Comparison of ENCODE assay signal across 28 cellular contexts in genomic region chr3:163368168-163368567, GRCh38.
DNase-seq lines count a peak whose midpoint lies in the region; ATAC-seq and TF ChIP-seq lines count a peak whose summit lies in the region.
"Had no signal": no experiment of that assay in that cellular context is flagged by ENCODE, and none has a peak within 500 bp of the region (broad histone marks: within the 10 kb centered on the region; RNA-seq: fewer than 3 reads in every experiment).

No MANE protein-coding gene starts in this region.

- no peaks in the 10 kb centered on the region for H3K27me3 Mint-ChIP-seq in MCF 10A (ENCODE audit: insufficient read depth, unreplicated experiment)
- H3K27me3 Mint-ChIP-seq: activated CD4-positive, alpha-beta memory T cell treated with anti-CD3 and anti-CD28 coated beads, Interleukin-2, amount 10 ng/mL, durations not matched to agents 7 days and 5 days; CD4-positive, CD25-positive, alpha-beta regulatory T cell; naive thymus-derived CD4-positive, alpha-beta T cell had no signal

- CTCF ChIA-PET in MCF 10A (lab: Yijun Ruan, JAX) = no interaction called here

- DNase-seq in MCF 10A (ENCODE audit: unreplicated experiment) = peak; percentile 52
- no peak for DNase-seq in breast epithelium (ENCODE audit: low spot score in 2 of 2)
- peak; percentile 46 for DNase-seq in astrocyte of the spinal cord (ENCODE audit: low read depth, low spot score)
- DNase-seq in fibroblast of villous mesenchyme (ENCODE audit: low read depth) = peak; percentile 7
- no peak for DNase-seq in heart right ventricle
- DNase-seq in posterior cingulate gyrus = no peak
- no peak for DNase-seq in posterior vena cava (ENCODE audit: low spot score)
- no peak for DNase-seq in inferior parietal cortex (ENCODE audit: extremely low spot score)
- DNase-seq: activated CD4-positive, alpha-beta memory T cell treated with anti-CD3 and anti-CD28 coated beads, Interleukin-2, amount 10 ng/mL, durations not matched to agents 7 days and 5 days; activated CD8-positive, alpha-beta memory T cell treated with anti-CD3 and anti-CD28 coated beads, Interleukin-2, amount 50 U/mL, for 48 hours; activated naive CD4-positive, alpha-beta T cell treated with anti-CD3 and anti-CD28 coated beads, Interleukin-2, amount 50 U/mL, for 16 hours; amniotic stem cell; CD4-positive, CD25-positive, alpha-beta regulatory T cell; DND-41; foreskin melanocyte; GM23248; KBM-7; lower lobe of right lung; MG63; naive thymus-derived CD4-positive, alpha-beta T cell; NCI-H1105; NCI-H187; nucleus accumbens; stimulated activated CD4-positive, alpha-beta T cell treated with anti-CD3 and anti-CD28 coated beads, Interleukin-2, amount 100 ng/mL, for 24 hours; stimulated activated naive CD8-positive, alpha-beta T cell treated with anti-CD3 and anti-CD28 coated beads, Interleukin-15, Interleukin-2, amounts not matched to agents 100 U/mL and 50 U/mL, for 24 hours had no signal

- ATAC-seq in heart right ventricle = no peak
- ATAC-seq: lower lobe of right lung; naive thymus-derived CD4-positive, alpha-beta T cell; stimulated activated naive CD8-positive, alpha-beta T cell treated with anti-CD3 and anti-CD28 coated beads, Interleukin-15, Interleukin-2, amounts not matched to agents 100 U/mL and 50 U/mL, for 24 hours had no signal

- peaks cover 5% of the 10 kb centered on the region for H3K4me1 Mint-ChIP-seq in MCF 10A (ENCODE audit: insufficient read depth, unreplicated experiment)
- H3K4me1 Mint-ChIP-seq: activated CD4-positive, alpha-beta memory T cell treated with anti-CD3 and anti-CD28 coated beads, Interleukin-2, amount 10 ng/mL, durations not matched to agents 7 days and 5 days; CD4-positive, CD25-positive, alpha-beta regulatory T cell; naive thymus-derived CD4-positive, alpha-beta T cell had no signal

- POLR2A ChIA-PET in MCF 10A (lab: Yijun Ruan, JAX) = no interaction called here

- H3K36me3 ChIP-seq in breast epithelium = no peaks in the 10 kb centered on the region
- no peaks in the 10 kb centered on the region for H3K36me3 ChIP-seq in heart right ventricle
- H3K36me3 ChIP-seq: lower lobe of right lung, MG63 had no signal

- H3K9me3 ChIP-seq in breast epithelium (no peaks in the 10 kb centered on the region), heart right ventricle (peaks cover 0 to 16% (median 0%) of the 10 kb centered on the region in 11 donors)
- H3K9me3 ChIP-seq: lower lobe of right lung, MG63 had no signal

- no peak for TF ChIP-seq POLR2A in breast epithelium (IDR thresholded peaks at IDR 0.05)

- H3K4me3 Mint-ChIP-seq in MCF 10A (ENCODE audit: unreplicated experiment) = no peak overlapping the region
- H3K4me3 Mint-ChIP-seq: activated CD4-positive, alpha-beta memory T cell treated with anti-CD3 and anti-CD28 coated beads, Interleukin-2, amount 10 ng/mL, durations not matched to agents 7 days and 5 days; activated T-helper 1 cell treated with anti-CD3 and anti-CD28 coated beads, Interleukin-12 subunit alpha, Interleukin-12 subunit beta, Interleukin-2, Interleukin-4 antibody, amounts not matched to agents 30 ng/mL and 10 ng/mL and 1 ng/mL, durations not matched to agents 14 hours and 24 hours and 36 hours; CD4-positive, CD25-positive, alpha-beta regulatory T cell; naive thymus-derived CD4-positive, alpha-beta T cell; T-helper 2 cell treated with Interferon-gamma antibody and Interleukin-4, amounts not matched to agents 5 μg/mL and 100 μg/mL, for 36 hours had no signal

- BruUV-seq in MCF 10A (replicated peaks; lab: Mats Ljungman, UMichigan) = no TSS peak

- H3K9me3 Mint-ChIP-seq in MCF 10A (ENCODE audit: unreplicated experiment) = peaks cover 7% of the 10 kb centered on the region

- in situ Hi-C loops in astrocyte of the spinal cord (cut with HindIII; ENCODE audit: low sequenced_read_pairs) = no loop called here

- no peak overlapping the region for H3K27ac ChIP-seq in breast epithelium
- H3K27ac ChIP-seq in heart right ventricle = no peak overlapping the region
- H3K27ac ChIP-seq: GM23248, lower lobe of right lung, skin epidermis had no signal

- no peaks in the 10 kb centered on the region for H3K36me3 Mint-ChIP-seq in MCF 10A (ENCODE audit: insufficient read depth, unreplicated experiment)
- H3K36me3 Mint-ChIP-seq: CD4-positive, CD25-positive, alpha-beta regulatory T cell; naive thymus-derived CD4-positive, alpha-beta T cell had no signal

- TF ChIP-seq CTCF in MCF 10A (IDR thresholded peaks at IDR 0.05; ENCODE audit: unreplicated experiment) (no peak), breast epithelium (IDR thresholded peaks at IDR 0.05) (no peak), astrocyte of the spinal cord (IDR thresholded peaks at IDR 0.05; ENCODE audit: low read depth, low read length) (no peak), fibroblast of villous mesenchyme (IDR thresholded peaks at IDR 0.05; ENCODE audit: insufficient read depth, low read depth, low read length) (no peak), heart right ventricle (IDR thresholded peaks at IDR 0.05) (no peak)

- intact Hi-C loops in MCF 10A (cut with micrococcal nuclease) = no loop called here
- intact Hi-C loops in breast epithelium (cut with DNase I; ENCODE audit: low total_unique reads) = no loop called here
- intact Hi-C loops in heart right ventricle (cut with DNase I) = no loop called here
- intact Hi-C loops in posterior cingulate gyrus (cut with DNase I) = no loop called here
- intact Hi-C loops in posterior vena cava (cut with DNase I) = no loop called here

- no peak overlapping the region for H3K27ac Mint-ChIP-seq in MCF 10A (ENCODE audit: low read depth, unreplicated experiment)
- H3K27ac Mint-ChIP-seq: activated CD4-positive, alpha-beta memory T cell treated with anti-CD3 and anti-CD28 coated beads, Interleukin-2, amount 10 ng/mL, durations not matched to agents 7 days and 5 days; activated T-helper 1 cell treated with anti-CD3 and anti-CD28 coated beads, Interleukin-12 subunit alpha, Interleukin-12 subunit beta, Interleukin-2, Interleukin-4 antibody, amounts not matched to agents 30 ng/mL and 10 ng/mL and 1 ng/mL, durations not matched to agents 14 hours and 24 hours and 36 hours; CD4-positive, CD25-positive, alpha-beta regulatory T cell; naive thymus-derived CD4-positive, alpha-beta T cell; T-helper 2 cell treated with Interferon-gamma antibody and Interleukin-4, amounts not matched to agents 5 μg/mL and 100 μg/mL, for 36 hours had no signal

- H3K27me3 ChIP-seq in breast epithelium (no peaks in the 10 kb centered on the region), heart right ventricle (no peaks in the 10 kb centered on the region)
- H3K27me3 ChIP-seq: MG63 had no signal

- H3K4me1 ChIP-seq in breast epithelium (no peaks in the 10 kb centered on the region), heart right ventricle (no peaks in the 10 kb centered on the region)
- H3K4me1 ChIP-seq: lower lobe of right lung had no signal

- H3K4me3 ChIP-seq in breast epithelium (no peak overlapping the region), astrocyte of the spinal cord (ENCODE audit: low read depth, low read length) (no peak overlapping the region), fibroblast of villous mesenchyme (ENCODE audit: low read depth, low read length) (no peak overlapping the region), heart right ventricle (no peak overlapping the region)
- H3K4me3 ChIP-seq: GM23248, lower lobe of right lung, MG63, skin epidermis had no signal

Comparison
In these comparisons a context has a peak if more than half of its experiments do, and no peak if none do; other contexts are left out.
1. DNase-seq: peak in MCF 10A (single experiment), astrocyte of the spinal cord (single experiment) and fibroblast of villous mesenchyme (single experiment); none in breast epithelium (0 of 2), heart right ventricle (0 of 2), posterior cingulate gyrus (0 of 10), posterior vena cava (single experiment) and inferior parietal cortex (single experiment).